In the genomic region with DNA sequence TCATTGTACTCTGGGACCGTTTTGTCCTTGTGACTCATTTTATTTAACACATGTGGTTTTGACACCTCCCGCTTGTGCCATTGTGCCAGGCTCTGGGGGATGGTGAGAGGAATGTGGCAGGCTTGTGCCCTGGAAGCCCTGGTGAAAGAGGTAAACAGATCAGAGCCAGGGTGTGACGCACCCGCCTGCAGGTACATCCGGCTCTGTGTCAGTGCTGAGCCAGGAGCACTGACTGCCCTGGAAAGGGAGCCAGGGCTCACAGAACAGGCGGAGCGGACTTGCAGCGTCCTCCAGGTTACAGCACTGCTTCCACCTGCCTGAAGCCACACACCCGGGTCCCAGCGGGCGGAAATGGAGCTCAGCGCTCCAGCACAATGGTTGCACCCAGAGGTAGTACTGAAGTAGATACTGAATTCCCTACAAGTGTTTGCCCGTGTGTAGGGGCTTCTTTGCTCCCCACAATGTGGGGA, we compare ENCODE assay signal across 9 cellular contexts. TPM values are rescaled to one million over a fixed set of nuclear protein-coding genes. Genes with fewer than 3 reads are reported as not detected.
DNase-seq lines count a peak whose midpoint lies in the region; ATAC-seq and TF ChIP-seq lines count a peak whose summit lies in the region.
"Had no signal": no experiment of that assay in that cellular context is flagged by ENCODE, and none has a peak within 500 bp of the region (broad histone marks: within the 10 kb centered on the region; RNA-seq: fewer than 3 reads in every experiment).

No MANE protein-coding gene starts in this region.

- H3K9me3 ChIP-seq in Panc1 (ENCODE audit: control insufficient read depth, insufficient read depth, low read depth, low read length) (no peaks in the 10 kb centered on the region), HAP-1 (no peaks in the 10 kb centered on the region)

- H3K27me3 Mint-ChIP-seq in activated T-helper 1 cell treated with anti-CD3 and anti-CD28 coated beads, Interleukin-12 subunit alpha, Interleukin-12 subunit beta, Interleukin-2, Interleukin-4 antibody, amounts not matched to agents 30 ng/mL and 10 ng/mL and 1 ng/mL, durations not matched to agents 14 hours and 24 hours and 36 hours (ENCODE audit: insufficient read depth), result no peaks in the 10 kb centered on the region

- POLR2A ChIA-PET in Panc1 (lab: Charles Lee), result no interaction called here

- no peaks in the 10 kb centered on the region for H3K27me3 ChIP-seq in Panc1 (ENCODE audit: control insufficient read depth, insufficient read depth, low read length)
- H3K27me3 ChIP-seq in HAP-1 (ENCODE audit: low read depth), result no peaks in the 10 kb centered on the region

- H3K4me1 ChIP-seq in Panc1 (ENCODE audit: control insufficient read depth, insufficient read depth, low read length) (no peaks in the 10 kb centered on the region), HAP-1 (no peaks in the 10 kb centered on the region)

- peaks cover 78% of the 10 kb centered on the region for H3K4me1 Mint-ChIP-seq in activated T-helper 1 cell treated with anti-CD3 and anti-CD28 coated beads, Interleukin-12 subunit alpha, Interleukin-12 subunit beta, Interleukin-2, Interleukin-4 antibody, amounts not matched to agents 30 ng/mL and 10 ng/mL and 1 ng/mL, durations not matched to agents 14 hours and 24 hours and 36 hours (ENCODE audit: low read depth)
- H3K4me1 Mint-ChIP-seq in stimulated activated effector memory CD8-positive, alpha-beta T cell treated with anti-CD3 and anti-CD28 coated beads, Interleukin-12 subunit alpha, Interleukin-12 subunit beta, amount 100 ng/mL, for 72 hours, result peaks cover 64% of the 10 kb centered on the region

- in situ Hi-C loops in Panc1 (cut with HindIII; ENCODE audit: low pct_unique_long_range_greater_than_20kb, low sequenced_read_pairs) (no loop called here), HAP-1 (cut with MboI; ENCODE audit: low sequenced_read_pairs) (loop anchor here (25.0 kb wide), 1 partner anchor 106 kb away; the partner anchor contains the start of gene HS3ST3B1)

- H3K9me3 Mint-ChIP-seq in activated T-helper 1 cell treated with anti-CD3 and anti-CD28 coated beads, Interleukin-12 subunit alpha, Interleukin-12 subunit beta, Interleukin-2, Interleukin-4 antibody, amounts not matched to agents 30 ng/mL and 10 ng/mL and 1 ng/mL, durations not matched to agents 14 hours and 24 hours and 36 hours, result peaks cover 2% of the 10 kb centered on the region
- no peaks in the 10 kb centered on the region for H3K9me3 Mint-ChIP-seq in stimulated activated effector memory CD8-positive, alpha-beta T cell treated with anti-CD3 and anti-CD28 coated beads, Interleukin-12 subunit alpha, Interleukin-12 subunit beta, amount 100 ng/mL, for 72 hours

- peak; percentile 51 for ATAC-seq in Panc1
- ATAC-seq in left colon, result peak; percentile 94
- peak; percentile 76 for ATAC-seq in stimulated activated effector memory CD8-positive, alpha-beta T cell treated with anti-CD3 and anti-CD28 coated beads, Interleukin-12 subunit alpha, Interleukin-12 subunit beta, amount 100 ng/mL, for 72 hours
- ATAC-seq in HG03095 (IDR thresholded peaks at IDR 0.05; ENCODE audit: unreplicated experiment), result no peak

- DNase-seq in Panc1 (ENCODE audit: low read depth, low spot score) (no peak), left colon (peak; percentile 74 to 85), EL (no peak), HAP-1 (ENCODE audit: low spot score in 2 of 2) (no peak), AG08396 (ENCODE audit: low spot score) (no peak)
- DNase-seq in activated T-helper 1 cell treated with anti-CD3 and anti-CD28 coated beads, Interleukin-12 subunit alpha, Interleukin-12 subunit beta, Interleukin-2, Interleukin-4 antibody, amounts not matched to agents 30 ng/mL and 10 ng/mL and 1 ng/mL, durations not matched to agents 14 hours and 24 hours and 36 hours (ENCODE audit: low spot score), result peak; percentile 31
- peak in 1 of 2 donors; percentile 67 for DNase-seq in stimulated activated effector memory CD8-positive, alpha-beta T cell treated with anti-CD3 and anti-CD28 coated beads, Interleukin-12 subunit alpha, Interleukin-12 subunit beta, amount 100 ng/mL, for 72 hours (ENCODE audit: low spot score in 2 of 2)

- no peak for TF ChIP-seq CTCF in Panc1 (IDR thresholded peaks at IDR 0.05)

- peak overlapping the region; percentile 67 for H3K4me3 Mint-ChIP-seq in activated T-helper 1 cell treated with anti-CD3 and anti-CD28 coated beads, Interleukin-12 subunit alpha, Interleukin-12 subunit beta, Interleukin-2, Interleukin-4 antibody, amounts not matched to agents 30 ng/mL and 10 ng/mL and 1 ng/mL, durations not matched to agents 14 hours and 24 hours and 36 hours
- H3K4me3 Mint-ChIP-seq in stimulated activated effector memory CD8-positive, alpha-beta T cell treated with anti-CD3 and anti-CD28 coated beads, Interleukin-12 subunit alpha, Interleukin-12 subunit beta, amount 100 ng/mL, for 72 hours, result peak overlapping the region; percentile 67

- peak overlapping the region; percentile 85 for H3K27ac Mint-ChIP-seq in activated T-helper 1 cell treated with anti-CD3 and anti-CD28 coated beads, Interleukin-12 subunit alpha, Interleukin-12 subunit beta, Interleukin-2, Interleukin-4 antibody, amounts not matched to agents 30 ng/mL and 10 ng/mL and 1 ng/mL, durations not matched to agents 14 hours and 24 hours and 36 hours
- peak overlapping the region; percentile 93 for H3K27ac Mint-ChIP-seq in stimulated activated effector memory CD8-positive, alpha-beta T cell treated with anti-CD3 and anti-CD28 coated beads, Interleukin-12 subunit alpha, Interleukin-12 subunit beta, amount 100 ng/mL, for 72 hours

- H3K36me3 ChIP-seq in Panc1 (ENCODE audit: control insufficient read depth, insufficient read depth, low read length), result no peaks in the 10 kb centered on the region
- H3K36me3 ChIP-seq in HAP-1 (replicated peaks), result 0 out of 2 replicates have a peak, but pooled peaks cover 5% of the 10 kb centered on the region

- intact Hi-C loops in Panc1 (cut with micrococcal nuclease; ENCODE audit: unreplicated experiment), result no loop called here
- intact Hi-C loops in activated T-helper 1 cell treated with anti-CD3 and anti-CD28 coated beads, Interleukin-12 subunit alpha, Interleukin-12 subunit beta, Interleukin-2, Interleukin-4 antibody, amounts not matched to agents 30 ng/mL and 10 ng/mL and 1 ng/mL, durations not matched to agents 14 hours and 24 hours and 36 hours (cut with micrococcal nuclease), result no loop called here
- intact Hi-C loops in left colon (cut with DNase I, micrococcal nuclease), result no loop called here

- CTCF ChIA-PET in Panc1 (lab: Charles Lee), result no interaction called here

- H3K36me3 Mint-ChIP-seq in activated T-helper 1 cell treated with anti-CD3 and anti-CD28 coated beads, Interleukin-12 subunit alpha, Interleukin-12 subunit beta, Interleukin-2, Interleukin-4 antibody, amounts not matched to agents 30 ng/mL and 10 ng/mL and 1 ng/mL, durations not matched to agents 14 hours and 24 hours and 36 hours (ENCODE audit: low read depth), result peaks cover 40% of the 10 kb centered on the region
- peaks cover 32% of the 10 kb centered on the region for H3K36me3 Mint-ChIP-seq in stimulated activated effector memory CD8-positive, alpha-beta T cell treated with anti-CD3 and anti-CD28 coated beads, Interleukin-12 subunit alpha, Interleukin-12 subunit beta, amount 100 ng/mL, for 72 hours

- BruUV-seq in Panc1 (replicated peaks; lab: Mats Ljungman, UMichigan), result no TSS peak

- no peak overlapping the region for H3K27ac ChIP-seq in Panc1 (ENCODE audit: low read length)

- H3K4me3 ChIP-seq in Panc1 (ENCODE audit: low read depth in 2 of 2, low read length in 2 of 2), result no peak overlapping the region
- H3K4me3 ChIP-seq in HAP-1, result no peak overlapping the region

RNA-seq across cellular contexts. Expression of gene CDRT15, which starts 30.6 kb away (rescaled TPM):
- total RNA-seq in Panc1 (2021; ENCODE audit: unreplicated experiment) (not detected), left colon (not detected)
- not detected for polyA plus RNA-seq in Panc1 (2012; ENCODE audit: insufficient read length)
- total RNA-seq in activated T-helper 1 cell treated with anti-CD3 and anti-CD28 coated beads, Interleukin-12 subunit alpha, Interleukin-12 subunit beta, Interleukin-2, Interleukin-4 antibody, amounts not matched to agents 30 ng/mL and 10 ng/mL and 1 ng/mL, durations not matched to agents 14 hours and 24 hours and 36 hours, result not detected in 2 replicates
- total RNA-seq: T-helper 1 cell treated with Interleukin-12 subunit alpha and Interleukin-12 subunit beta and Interleukin-4 antibody, amounts not matched to agents 30 ng/mL and 1 ng/mL, for 36 hours had no signal

Comparison
In these comparisons a context has a peak if more than half of its experiments do, and no peak if none do; other contexts are left out.
1. DNase-seq: peak in activated T-helper 1 cell treated with anti-CD3 and anti-CD28 coated beads, Interleukin-12 subunit alpha, Interleukin-12 subunit beta, Interleukin-2, Interleukin-4 antibody, amounts not matched to agents 30 ng/mL and 10 ng/mL and 1 ng/mL, durations not matched to agents 14 hours and 24 hours and 36 hours (single experiment) and left colon (2 of 2); none in Panc1 (single experiment), EL (single experiment), HAP-1 (0 of 2) and AG08396 (single experiment).